In genomic region chr14:25090716-25091454, GRCh38 we compare ENCODE assay signal across 10 cellular contexts. TPM values are rescaled to one million over a fixed set of nuclear protein-coding genes. Genes with fewer than 3 reads are reported as not detected.
DNase-seq lines count a peak whose midpoint lies in the region; TF ChIP-seq lines count a peak whose summit lies in the region.
"Had no signal": no experiment of that assay in that cellular context is flagged by ENCODE, and none has a peak within 500 bp of the region (broad histone marks: within the 10 kb centered on the region; RNA-seq: fewer than 3 reads in every experiment).

No MANE protein-coding gene starts in this region.

- no peaks in the 10 kb centered on the region for H4K20me1 ChIP-seq in SK-N-SH (ENCODE audit: insufficient read depth)

- no peak for TF ChIP-seq POLR2A in erythroblast (IDR thresholded peaks at IDR 0.05; ENCODE audit: low read length)

- 6% methylated on average over 3 of the region's 3 CpGs for WGBS in SK-N-SH (ENCODE audit: low lambda C conversion rate)

- peak overlapping the region; percentile 4; the same call in 1 of the 2 replicates for H2AFZ ChIP-seq in SK-N-SH (ENCODE audit: low read depth)

- H3K79me2 ChIP-seq in SK-N-SH (ENCODE audit: insufficient read depth), result no peaks in the 10 kb centered on the region

- no peak for TF ChIP-seq RAD21 in SK-N-SH (IDR thresholded peaks at IDR 0.05; ENCODE audit: low read length)

- no peak for TF ChIP-seq EP300 in SK-N-SH (IDR thresholded peaks at IDR 0.05; ENCODE audit: borderline replicate concordance in 1 of 2, low read depth in 1 of 2, low read length in 1 of 2)

- no peaks in the 10 kb centered on the region for H3F3A ChIP-seq in SK-N-SH (replicated peaks; ENCODE audit: insufficient read depth)

- TF ChIP-seq CTCF in SK-N-SH (IDR thresholded peaks at IDR 0.05) (no peak), retinal pigment epithelial cell (conservative IDR thresholded peaks at IDR 0.05; ENCODE audit: low read depth, low read length) (no peak)

- H3K9me2 ChIP-seq in SK-N-SH, result no peaks in the 10 kb centered on the region

- H3K4me1 ChIP-seq in SK-N-SH (ENCODE audit: control insufficient read depth in 1 of 2, insufficient read depth in 2 of 2, low read depth in 1 of 2, low read length in 1 of 2), result no peaks in the 10 kb centered on the region

- H3K36me3 ChIP-seq in SK-N-SH (replicated peaks in 1 of 2; ENCODE audit: control insufficient read depth in 1 of 2, insufficient read depth in 2 of 2, low read length in 1 of 2), result no peaks in the 10 kb centered on the region

- no peak overlapping the region for H3K4me3 ChIP-seq in SK-N-SH (ENCODE audit: low read depth in 2 of 2, low read length in 1 of 2)
- no peak overlapping the region for H3K4me3 ChIP-seq in retinal pigment epithelial cell (ENCODE audit: low read length)

- DNase-seq in ELF-1 (ENCODE audit: low read depth, low spot score) (peak; percentile 32), SK-N-SH (no peak), hepatic stellate cell (ENCODE audit: low spot score) (peak; percentile 28), retinal pigment epithelial cell (ENCODE audit: low read depth) (peak; percentile 42), activated gamma-delta T cell (lab: John Stamatoyannopoulos, UW) (no peak), erythroblast (lab: John Stamatoyannopoulos, UW) (no peak), cerebellar nuclear complex (lab: John Stamatoyannopoulos, UW) (no peak)
- no peak for DNase-seq in activated naive CD4-positive, alpha-beta T cell treated with anti-CD3 and anti-CD28 coated beads, Interleukin-2, amount 50 U/mL, for 16 hours
- DNase-seq: COR-L47, posterior cingulate gyrus had no signal

- CTCF ChIA-PET in SK-N-SH (lab: Yijun Ruan, JAX), result no interaction called here

- no peak overlapping the region for H3K9ac ChIP-seq in SK-N-SH

- no peaks in the 10 kb centered on the region for H3K9me3 ChIP-seq in SK-N-SH

- H3K4me2 ChIP-seq in SK-N-SH, result 0 out of 2 replicates have a peak overlapping the region, but pooled peaks have one; percentile 48

- H3K27ac ChIP-seq in SK-N-SH (ENCODE audit: low read depth in 2 of 2, low read length in 1 of 2), result no peak overlapping the region

- POLR2A ChIA-PET in SK-N-SH (lab: Yijun Ruan, JAX), result no interaction called here

- no peaks in the 10 kb centered on the region; the same call in 1 of the 2 replicates for H3K27me3 ChIP-seq in SK-N-SH (ENCODE audit: insufficient read depth)

TF ChIP-seq in SK-N-SH, 30 proteins besides CTCF, POLR2A, EP300 and RAD21:
- no peak for TF ChIP-seq NRF1 (IDR thresholded peaks at IDR 0.05; ENCODE audit: low read depth, low read length)
- no peak for TF ChIP-seq GATA2 (CRISPR knock-in tag; IDR thresholded peaks at IDR 0.05)
- TF ChIP-seq ZBTB33 (IDR thresholded peaks at IDR 0.05; ENCODE audit: borderline replicate concordance, low read depth), result no peak
- no peak for TF ChIP-seq PBX3 (IDR thresholded peaks at IDR 0.05)
- no peak for TF ChIP-seq CHD2 (IDR thresholded peaks at IDR 0.05; ENCODE audit: low read length, partially characterized antibody)
- TF ChIP-seq RFX5 (IDR thresholded peaks at IDR 0.05; ENCODE audit: low read length), result no peak
- no peak for TF ChIP-seq EZH2phosphoT487 (IDR thresholded peaks at IDR 0.05; ENCODE audit: borderline replicate concordance, low read depth)
- TF ChIP-seq POLR2AphosphoS5 (IDR thresholded peaks at IDR 0.05; ENCODE audit: low read depth, low read length), result no peak
- TF ChIP-seq RXRA (IDR thresholded peaks at IDR 0.05; ENCODE audit: borderline replicate concordance, low read depth), result no peak
- TF ChIP-seq GABPA (IDR thresholded peaks at IDR 0.05; ENCODE audit: low read depth), result no peak
- no peak for TF ChIP-seq ELF1 (IDR thresholded peaks at IDR 0.05)
- TF ChIP-seq TEAD4 (IDR thresholded peaks at IDR 0.05; ENCODE audit: borderline replicate concordance, insufficient read depth), result no peak
- TF ChIP-seq TAF1 (IDR thresholded peaks at IDR 0.05; ENCODE audit: borderline replicate concordance, low read depth, low read length), result no peak
- no peak for TF ChIP-seq IRF3 (IDR thresholded peaks at IDR 0.05; ENCODE audit: low read depth, low read length)
TF ChIP-seq in SK-N-SH: peak in this region for 0.

RNA-seq across cellular contexts. Expression of gene STXBP6, which starts 40.9 kb away (rescaled TPM):
- polyA plus RNA-seq in SK-N-SH (2012; rRNA removed), result 0.16 and 0.36 TPM in 2 replicates
- polyA plus RNA-seq in SK-N-SH (2012; cell fraction: cytosol; rRNA removed), result 0.24 and 0.28 TPM in 2 replicates
- polyA plus RNA-seq in SK-N-SH (2012; cell fraction: nucleus; rRNA removed), result 0.15 TPM in 1 of 2 replicates, not detected in the other

Comparison
In these comparisons a context has a peak if more than half of its experiments do, and no peak if none do; other contexts are left out.
1. DNase-seq: peak in ELF-1 (single experiment), hepatic stellate cell (single experiment) and retinal pigment epithelial cell (single experiment); none in SK-N-SH (single experiment), activated gamma-delta T cell (single experiment), activated naive CD4-positive, alpha-beta T cell treated with anti-CD3 and anti-CD28 coated beads, Interleukin-2, amount 50 U/mL, for 16 hours (single experiment), erythroblast (0 of 2) and cerebellar nuclear complex (0 of 2).